Comparison of ENCODE assay signal across 23 cellular contexts in the genomic region with DNA sequence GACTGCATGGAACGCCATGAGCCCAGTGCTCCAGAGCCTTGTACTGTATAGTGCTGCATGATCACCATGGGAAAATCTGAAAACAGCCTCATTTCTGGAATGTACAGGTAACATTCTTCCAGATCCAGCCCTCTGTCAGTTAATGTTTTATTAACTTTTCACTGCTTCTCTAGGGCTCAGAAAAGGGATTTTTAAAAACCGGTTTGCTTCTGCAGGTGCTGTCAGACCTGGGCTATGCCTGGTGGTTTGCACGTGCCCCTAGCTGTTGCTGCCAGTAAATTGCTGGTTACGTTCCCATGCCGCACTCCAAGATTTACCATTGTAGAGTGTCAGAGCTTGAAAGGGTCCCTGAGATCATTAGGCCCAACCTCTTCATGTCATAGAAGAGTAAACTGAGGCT.
"Had no signal": no experiment of that assay in that cellular context is flagged by ENCODE, and none has a peak within 500 bp of the region (broad histone marks: within the 10 kb centered on the region; RNA-seq: fewer than 3 reads in every experiment).

No MANE protein-coding gene starts in this region.

- H3K36me3 Mint-ChIP-seq: natural killer cell had no signal

- DNase-seq: dorsolateral prefrontal cortex; effector CD4-positive, alpha-beta T cell; foreskin fibroblast; gastrocnemius medialis; head of caudate nucleus; kidney; left ventricle myocardium inferior; lower lobe of right lung; natural killer cell; occipital lobe; sigmoid colon; stimulated activated CD4-positive, alpha-beta T cell treated with anti-CD3 and anti-CD28 coated beads, Interleukin-2, amount 100 ng/mL, for 24 hours; stimulated activated CD4-positive, alpha-beta T cell treated with anti-CD3 and anti-CD28 coated beads, Interleukin-4, amount 100 ng/mL, for 4 hours; stimulated activated naive CD8-positive, alpha-beta T cell treated with anti-CD3 and anti-CD28 coated beads, Interleukin-15, Interleukin-2, amounts not matched to agents 100 U/mL and 50 U/mL, for 24 hours; substantia nigra; testis; tibial artery had no signal

- H3K4me3 ChIP-seq: dorsolateral prefrontal cortex, gastrocnemius medialis, left ventricle myocardium inferior, lower lobe of right lung, sigmoid colon, testis, tibial artery had no signal

- H3K4me3 Mint-ChIP-seq: natural killer cell; stimulated activated memory B cell treated with anti-CD40 and anti-IgM and Interleukin-4, amounts not matched to agents 10 μg/mL and 1 μg/mL and 100 μg/mL, for 72 hours; type B pancreatic cell had no signal

- H3K27ac ChIP-seq: epithelial cell of prostate, gastrocnemius medialis, left ventricle myocardium inferior, lower lobe of right lung, parathyroid adenoma, sigmoid colon, testis, tibial artery had no signal

- H3K9me3 Mint-ChIP-seq: natural killer cell; stimulated activated memory B cell treated with anti-CD40 and anti-IgM and Interleukin-4, amounts not matched to agents 10 μg/mL and 1 μg/mL and 100 μg/mL, for 72 hours; type B pancreatic cell had no signal

- FAIRE-seq: colon, kidney had no signal

- H3K4me1 ChIP-seq: lower lobe of right lung, sigmoid colon, testis had no signal

- H3K4me1 Mint-ChIP-seq: stimulated activated memory B cell treated with anti-CD40 and anti-IgM and Interleukin-4, amounts not matched to agents 10 μg/mL and 1 μg/mL and 100 μg/mL, for 72 hours had no signal

- H3K27me3 ChIP-seq: dorsolateral prefrontal cortex, gastrocnemius medialis, sigmoid colon, testis, tibial artery had no signal

- H3K9me3 ChIP-seq: gastrocnemius medialis, left ventricle myocardium inferior, lower lobe of right lung, sigmoid colon, testis, tibial artery had no signal

- H3K27me3 Mint-ChIP-seq: progenitor cell of endocrine pancreas; stimulated activated memory B cell treated with anti-CD40 and anti-IgM and Interleukin-4, amounts not matched to agents 10 μg/mL and 1 μg/mL and 100 μg/mL, for 72 hours; type B pancreatic cell had no signal

- ATAC-seq: gastrocnemius medialis; natural killer cell; stimulated activated memory B cell treated with anti-CD40 and anti-IgM and Interleukin-4, amounts not matched to agents 10 μg/mL and 1 μg/mL and 100 μg/mL, for 72 hours; stimulated activated naive CD8-positive, alpha-beta T cell treated with anti-CD3 and anti-CD28 coated beads, Interleukin-15, Interleukin-2, amounts not matched to agents 100 U/mL and 50 U/mL, for 24 hours had no signal

- H3K27ac Mint-ChIP-seq: progenitor cell of endocrine pancreas, type B pancreatic cell had no signal
